ENCODE assay signal across 13 cellular contexts in the genomic region with DNA sequence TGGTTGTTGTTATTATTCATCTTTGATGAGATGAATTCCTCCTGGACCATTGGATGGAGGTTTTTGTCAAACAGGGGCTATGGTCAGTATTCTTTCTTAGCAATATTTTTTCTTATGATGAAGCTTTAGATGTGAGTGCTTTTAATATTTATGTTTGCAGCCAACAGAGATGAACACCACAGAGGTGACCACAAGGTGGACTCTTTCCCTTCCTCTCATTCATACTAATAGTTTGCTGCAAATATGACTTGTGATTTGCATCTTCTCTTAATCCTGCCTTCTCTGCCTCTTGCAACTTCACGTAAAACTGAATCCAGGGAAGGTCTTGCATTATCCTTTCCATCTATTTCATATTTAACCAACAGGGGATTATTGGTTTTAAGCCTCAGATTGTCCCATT.
DNase-seq lines count a peak whose midpoint lies in the region; ATAC-seq and TF ChIP-seq lines count a peak whose summit lies in the region.
"Had no signal": no experiment of that assay in that cellular context is flagged by ENCODE, and none has a peak within 500 bp of the region (broad histone marks: within the 10 kb centered on the region; RNA-seq: fewer than 3 reads in every experiment).

No MANE protein-coding gene starts in this region.

- no peak overlapping the region for H3K27ac ChIP-seq in cardiac muscle cell
- H3K27ac ChIP-seq in OCI-LY3 (ENCODE audit: low read length) = no peak overlapping the region
- H3K27ac ChIP-seq: tibial artery had no signal

- peak in 1 of 2 donors; percentile 7 for DNase-seq in cardiac muscle cell (ENCODE audit: low read depth in 1 of 2, low spot score in 1 of 2)
- no peak for DNase-seq in Right ventricle myocardium superior
- DNase-seq in epithelial cell of esophagus (ENCODE audit: low read depth) = peak; percentile 48
- no peak for DNase-seq in type B pancreatic cell (ENCODE audit: extremely low spot score, unreplicated experiment)
- DNase-seq in activated CD8-positive, alpha-beta memory T cell treated with anti-CD3 and anti-CD28 coated beads, Interleukin-2, amount 50 U/mL, for 4 hours = no peak
- DNase-seq: activated T-cell treated with anti-CD3 and anti-CD28 coated beads, Interleukin-2, amount 50 U/mL, for 4 hours; caudate nucleus; foreskin melanocyte; tibial artery had no signal

- H3K4me1 ChIP-seq in cardiac muscle cell (ENCODE audit: low read depth) (peaks cover 3% of the 10 kb centered on the region), OCI-LY3 (ENCODE audit: low read length) (no peaks in the 10 kb centered on the region)
- H3K4me1 ChIP-seq: tibial artery had no signal

- no peak overlapping the region for H3K4me3 ChIP-seq in cardiac muscle cell
- H3K4me3 ChIP-seq in OCI-LY3 (ENCODE audit: low read length) = no peak overlapping the region
- H3K4me3 ChIP-seq in epithelial cell of esophagus (ENCODE audit: low read length) = no peak overlapping the region
- H3K4me3 ChIP-seq: lung, tibial artery had no signal

- H3K9me3 ChIP-seq in cardiac muscle cell (ENCODE audit: low read depth) (no peaks in the 10 kb centered on the region), OCI-LY3 (ENCODE audit: insufficient read depth, low read length) (no peaks in the 10 kb centered on the region)
- H3K9me3 ChIP-seq: tibial artery had no signal

- peaks cover 12% of the 10 kb centered on the region for H3K27me3 Mint-ChIP-seq in type B pancreatic cell

- no peak overlapping the region for H2AFZ ChIP-seq in OCI-LY3 (ENCODE audit: low read depth, low read length)

- H3K27me3 ChIP-seq in cardiac muscle cell = no peaks in the 10 kb centered on the region
- peaks cover 14% of the 10 kb centered on the region; the same call in 1 of the 2 replicates for H3K27me3 ChIP-seq in OCI-LY3 (ENCODE audit: low read depth, low read length)
- H3K27me3 ChIP-seq: tibial artery had no signal

- no peak overlapping the region for H3K9ac ChIP-seq in OCI-LY3 (ENCODE audit: low read length)

- TF ChIP-seq CTCF in cardiac muscle cell (IDR thresholded peaks at IDR 0.05; ENCODE audit: low read depth, low read length) (peak; percentile 12), OCI-LY3 (IDR thresholded peaks at IDR 0.05; ENCODE audit: low read depth, low read length) (peak; percentile 33), epithelial cell of esophagus (IDR thresholded peaks at IDR 0.05; ENCODE audit: insufficient read depth, low read depth, low read length, missing control alignments) (peak; percentile 54), type B pancreatic cell (conservative IDR thresholded peaks at IDR 0.05) (peak; percentile 64)

- no peaks in the 10 kb centered on the region for H3K79me2 ChIP-seq in OCI-LY3 (ENCODE audit: low read length)

- H3K27ac Mint-ChIP-seq in type B pancreatic cell = no peak overlapping the region

- ATAC-seq in Right ventricle myocardium superior (ENCODE audit: poor library complexity) = no peak
- ATAC-seq in HG02571 (IDR thresholded peaks at IDR 0.05; ENCODE audit: unreplicated experiment) = no peak
- ATAC-seq in HG03196 (IDR thresholded peaks at IDR 0.05; ENCODE audit: unreplicated experiment) = no peak
- ATAC-seq: activated T-cell treated with anti-CD3 and anti-CD28 coated beads, Interleukin-2, amount 50 U/mL, for 4 hours had no signal

- no peaks in the 10 kb centered on the region for H3K36me3 Mint-ChIP-seq in type B pancreatic cell

- H3K36me3 ChIP-seq in cardiac muscle cell = no peaks in the 10 kb centered on the region
- no peaks in the 10 kb centered on the region for H3K36me3 ChIP-seq in OCI-LY3 (replicated peaks; ENCODE audit: low read depth, low read length)
- H3K36me3 ChIP-seq: tibial artery had no signal

- peaks cover 12% of the 10 kb centered on the region for H3K4me1 Mint-ChIP-seq in type B pancreatic cell (ENCODE audit: unreplicated experiment)

- intact Hi-C loops in Right ventricle myocardium superior (cut with DNase I) = no loop called here

- no peak overlapping the region for H3K4me2 ChIP-seq in OCI-LY3 (ENCODE audit: low read length)

- peaks cover 3% of the 10 kb centered on the region for H3K9me3 Mint-ChIP-seq in type B pancreatic cell

- H4K20me1 ChIP-seq in OCI-LY3 (ENCODE audit: insufficient read depth, low read length) = no peaks in the 10 kb centered on the region

- no peak overlapping the region for H3K4me3 Mint-ChIP-seq in type B pancreatic cell
- H3K4me3 Mint-ChIP-seq: activated T-cell treated with anti-CD3 and anti-CD28 coated beads, Interleukin-2, amount 50 U/mL, for 4 hours had no signal

Comparison
In these comparisons a context has a peak if more than half of its experiments do, and no peak if none do; other contexts are left out.
1. CTCF ChIP-seq: peak in every context shown above with its lines; median percentile 64 in type B pancreatic cell; 54 in epithelial cell of esophagus; 33 in OCI-LY3; 12 in cardiac muscle cell.